20 cellular contexts compared by ENCODE assay signal in the genomic region with DNA sequence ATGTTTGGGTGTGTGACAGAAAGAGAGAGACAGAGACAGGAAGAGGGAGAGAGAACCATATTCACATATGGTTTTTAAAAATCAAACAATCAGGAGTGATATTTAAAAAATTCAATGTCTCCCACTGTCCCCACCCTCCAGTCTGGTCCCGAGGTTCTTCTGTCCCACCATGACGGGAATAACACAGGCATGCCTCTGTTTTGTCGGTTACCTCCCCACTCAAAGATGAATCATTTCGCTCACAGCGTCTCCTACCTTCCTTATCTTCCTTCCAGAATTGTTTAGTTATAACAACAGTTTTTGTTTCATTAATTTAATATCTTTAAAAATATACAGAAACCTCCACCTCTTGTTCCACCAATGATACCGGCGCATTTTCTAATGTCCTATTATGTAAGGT.
"Had no signal": no experiment of that assay in that cellular context is flagged by ENCODE, and none has a peak within 500 bp of the region (broad histone marks: within the 10 kb centered on the region; RNA-seq: fewer than 3 reads in every experiment).

No MANE protein-coding gene starts in this region.

- H3K27me3 Mint-ChIP-seq: activated naive CD8-positive, alpha-beta T cell had no signal

- H3K27ac Mint-ChIP-seq: activated CD4-positive, alpha-beta T cell treated with anti-CD3 and anti-CD28 coated beads, Interleukin-2, amount 10 ng/mL, durations not matched to agents 24 days and 14 days; activated naive CD4-positive, alpha-beta T cell treated with anti-CD3 and anti-CD28 coated beads for 36 hours; activated naive CD8-positive, alpha-beta T cell; WTC11 had no signal

- H3K9me3 Mint-ChIP-seq: activated CD4-positive, alpha-beta T cell treated with anti-CD3 and anti-CD28 coated beads, Interleukin-2, amount 10 ng/mL, durations not matched to agents 24 days and 14 days; activated naive CD4-positive, alpha-beta T cell treated with anti-CD3 and anti-CD28 coated beads for 36 hours; activated T-cell treated with anti-CD3 and anti-CD28 coated beads, Interleukin-2, amount 50 U/mL, for 4 hours; WTC11 had no signal

- H3K36me3 ChIP-seq: brain microvascular endothelial cell, cardiac muscle cell, MG63, Peyer's patch, SJSA1 had no signal

- H3K9me3 ChIP-seq: MG63, Peyer's patch, SJSA1 had no signal

- DNase-seq: activated CD4-positive, alpha-beta T cell treated with anti-CD3 and anti-CD28 coated beads for 1 hour; activated CD4-positive, alpha-beta T cell treated with anti-CD3 and anti-CD28 coated beads, Interleukin-2, amount 10 ng/mL, durations not matched to agents 24 days and 14 days; activated CD4-positive, alpha-beta T cell treated with anti-CD3 and anti-CD28 coated beads, Interleukin-2, amount 50 U/mL, for 48 hours; activated gamma-delta T cell; activated naive CD4-positive, alpha-beta T cell treated with anti-CD3 and anti-CD28 coated beads for 36 hours; activated T-cell treated with anti-CD3 and anti-CD28 coated beads, Interleukin-2, amount 50 U/mL, for 4 hours; amygdala; brain microvascular endothelial cell; MG63; NCI-H2081 treated with DMSO at 0.1 percent for 48 hours; NCI-H446; Peyer's patch; T-helper 17 cell; T-helper 9 cell had no signal

- H3K4me1 ChIP-seq: Peyer's patch, SJSA1 had no signal

- H3K9ac ChIP-seq: KMS-11 had no signal

- H3K36me3 Mint-ChIP-seq: activated naive CD8-positive, alpha-beta T cell; WTC11 had no signal

- H3K4me1 Mint-ChIP-seq: activated CD4-positive, alpha-beta T cell treated with anti-CD3 and anti-CD28 coated beads, Interleukin-2, amount 10 ng/mL, durations not matched to agents 24 days and 14 days had no signal

- H3K4me3 ChIP-seq: cardiac muscle cell, MG63, Peyer's patch, SJSA1 had no signal

- H3K4me3 Mint-ChIP-seq: activated CD4-positive, alpha-beta T cell treated with anti-CD3 and anti-CD28 coated beads, Interleukin-2, amount 10 ng/mL, durations not matched to agents 24 days and 14 days; activated naive CD4-positive, alpha-beta T cell treated with anti-CD3 and anti-CD28 coated beads for 36 hours; activated naive CD8-positive, alpha-beta T cell; activated T-cell treated with anti-CD3 and anti-CD28 coated beads, Interleukin-2, amount 50 U/mL, for 4 hours; T-helper 17 cell; WTC11 had no signal

- ATAC-seq: activated T-cell treated with anti-CD3 and anti-CD28 coated beads, Interleukin-2, amount 50 U/mL, for 4 hours; T-helper 17 cell; WTC11 had no signal

- H3K27me3 ChIP-seq: brain microvascular endothelial cell, cardiac muscle cell, MG63, Peyer's patch, SJSA1 had no signal

- H3K27ac ChIP-seq: brain microvascular endothelial cell, cardiac muscle cell, KMS-11, Peyer's patch, RWPE1, SJSA1 had no signal
